In the genomic region with DNA sequence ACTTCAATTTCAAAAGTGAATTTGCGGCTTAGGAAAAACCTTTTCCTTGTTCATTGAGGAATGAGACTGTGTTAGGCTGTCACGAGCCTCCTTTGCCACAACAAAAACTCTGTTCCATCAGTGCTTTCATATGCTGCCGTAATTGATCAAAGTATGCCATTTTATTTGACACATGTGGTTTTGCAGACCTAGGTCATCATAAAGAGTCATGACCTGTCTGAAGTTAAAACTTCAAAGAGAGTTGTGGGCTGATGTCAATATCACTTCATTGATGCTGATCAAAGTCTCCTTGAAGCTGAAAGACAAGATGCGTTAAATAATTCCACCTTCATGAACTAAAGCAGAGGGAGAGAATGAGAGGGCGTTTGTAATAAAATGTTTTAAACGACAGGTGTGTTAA, we compare ENCODE assay signal across 32 cellular contexts. TPM values are rescaled to one million over a fixed set of nuclear protein-coding genes. Genes with fewer than 3 reads are reported as not detected.
DNase-seq lines count a peak whose midpoint lies in the region; ATAC-seq and TF ChIP-seq lines count a peak whose summit lies in the region.
"Had no signal": no experiment of that assay in that cellular context is flagged by ENCODE, and none has a peak within 500 bp of the region (broad histone marks: within the 10 kb centered on the region; RNA-seq: fewer than 3 reads in every experiment).

No MANE protein-coding gene starts in this region.

- H3K9me3 ChIP-seq in BLaER1 = no peaks in the 10 kb centered on the region
- H3K9me3 ChIP-seq in H9 (ENCODE audit: control insufficient read depth, low read depth, low read length) = no peaks in the 10 kb centered on the region
- H3K9me3 ChIP-seq in T-helper 17 cell (ENCODE audit: control insufficient read depth, low read length, poor library complexity, severe bottlenecking) = no peaks in the 10 kb centered on the region
- H3K9me3 ChIP-seq: A549, SJSA1 had no signal

- no peak overlapping the region for H3K4ac ChIP-seq in H9 (ENCODE audit: low read depth, low read length)

- H3K4me1 Mint-ChIP-seq in H9 (no peaks in the 10 kb centered on the region), T-helper 17 cell (peaks cover 9% of the 10 kb centered on the region), naive B cell (peaks cover 45 to 66% (median 50%) of the 10 kb centered on the region in 3 donors)
- peaks cover 8% of the 10 kb centered on the region for H3K4me1 Mint-ChIP-seq in activated CD8-positive, alpha-beta memory T cell treated with anti-CD3 and anti-CD28 coated beads, Interleukin-2, amount 10 ng/mL, durations not matched to agents 7 days and 5 days

- no peak overlapping the region for H4K8ac ChIP-seq in H9 (replicated peaks; ENCODE audit: insufficient read length, low read depth, low read length)

- H3K27ac ChIP-seq in BLaER1 (no peak overlapping the region), H9 (ENCODE audit: insufficient read length, low read depth, low read length) (no peak overlapping the region)
- H3K27ac ChIP-seq: A549, GM23248, PC-9, SJSA1 had no signal

- no peak overlapping the region for H2BK12ac ChIP-seq in H9 (ENCODE audit: insufficient read length, low read depth, low read length)

- DNase-seq in H9 (peak; percentile 0), T-helper 17 cell (no peak), naive B cell (no peak), NCI-H1694 treated with DMSO at 0.1 percent for 48 hours (lab: John Stamatoyannopoulos, UW) (no peak), activated gamma-delta T cell treated with Interleukin-2 at 50 U/mL for 16 hours (no peak), NCI-H774 (lab: John Stamatoyannopoulos, UW) (no peak)
- DNase-seq in activated CD8-positive, alpha-beta memory T cell treated with anti-CD3 and anti-CD28 coated beads, Interleukin-2, amount 10 ng/mL, durations not matched to agents 7 days and 5 days = no peak
- DNase-seq: AML-193; COR-L47; DMS53; GM23248; H7; HFFc6; IMR-90; NCI-H1092 treated with DMSO at 0.1 percent for 48 hours; NCI-H1436 treated with DMSO at 0.1 percent for 48 hours; NCI-H1930; NCI-H2107; NCI-H446; NCI-H524 treated with DMSO at 0.1 percent for 48 hours; NCI-H82; NK-92 treated with Interleukin-12 subunit alpha and Interleukin-12 subunit beta, amount 100 ng/mL, for 24 hours; PC-9; T-cell had no signal

- H3K4me3 ChIP-seq in BLaER1 = no peak overlapping the region
- H3K4me3 ChIP-seq: A549, GM23248, PC-9, SJSA1 had no signal

- H3K27me3 Mint-ChIP-seq in H9 (ENCODE audit: low read depth) = no peaks in the 10 kb centered on the region
- peaks cover 42% of the 10 kb centered on the region for H3K27me3 Mint-ChIP-seq in T-helper 17 cell
- no peaks in the 10 kb centered on the region for H3K27me3 Mint-ChIP-seq in naive B cell
- H3K27me3 Mint-ChIP-seq in activated CD8-positive, alpha-beta memory T cell treated with anti-CD3 and anti-CD28 coated beads, Interleukin-2, amount 10 ng/mL, durations not matched to agents 7 days and 5 days = peaks cover 25% of the 10 kb centered on the region

- CTCF ChIA-PET in activated CD8-positive, alpha-beta memory T cell treated with anti-CD3 and anti-CD28 coated beads, Interleukin-2, amount 10 ng/mL, durations not matched to agents 7 days and 5 days (lab: Charles Lee) = interaction anchor here (0.7 kb wide), 1 partner anchor 419 kb away, joined by 3 read pairs; no protein-coding TSS in a partner anchor

- peak overlapping the region; percentile 49 for H3K4me2 ChIP-seq in BLaER1
- no peak overlapping the region for H3K4me2 ChIP-seq in H9 (ENCODE audit: insufficient read depth, insufficient read length, low read length)
- H3K4me2 ChIP-seq: A549, PC-9 had no signal

- no peak overlapping the region for H3K9ac ChIP-seq in BLaER1
- H3K9ac ChIP-seq in H9 (ENCODE audit: extremely low read depth, insufficient read length, low read length) = no peak overlapping the region
- H3K9ac ChIP-seq: GM23248 had no signal

- H3K36me3 Mint-ChIP-seq in H9 (ENCODE audit: insufficient read depth in 1 of 3, low read depth in 3 of 3) (no peaks in the 10 kb centered on the region), T-helper 17 cell (ENCODE audit: low read depth) (no peaks in the 10 kb centered on the region), naive B cell (peaks cover 15 to 28% of the 10 kb centered on the region in 2 donors)
- no peaks in the 10 kb centered on the region for H3K36me3 Mint-ChIP-seq in activated CD8-positive, alpha-beta memory T cell treated with anti-CD3 and anti-CD28 coated beads, Interleukin-2, amount 10 ng/mL, durations not matched to agents 7 days and 5 days
- H3K36me3 Mint-ChIP-seq: T-cell had no signal

- H2BK15ac ChIP-seq in H9 (ENCODE audit: low read depth, low read length) = no peak overlapping the region

- no peak overlapping the region for H3K23ac ChIP-seq in H9 (ENCODE audit: insufficient read length, low read depth, low read length)

- H3K27ac Mint-ChIP-seq in H9 = no peak overlapping the region
- H3K27ac Mint-ChIP-seq in T-helper 17 cell = no peak overlapping the region
- peak overlapping the region in 5 of 6 donors; percentile 1 to 69 (median 49) for H3K27ac Mint-ChIP-seq in naive B cell
- H3K27ac Mint-ChIP-seq in activated CD8-positive, alpha-beta memory T cell treated with anti-CD3 and anti-CD28 coated beads, Interleukin-2, amount 10 ng/mL, durations not matched to agents 7 days and 5 days = no peak overlapping the region
- H3K27ac Mint-ChIP-seq: HFFc6, T-cell had no signal

- H2BK120ac ChIP-seq in H9 (ENCODE audit: low read depth, low read length, poor library complexity, severe bottlenecking) = no peak overlapping the region

- no peak overlapping the region for H2AFZ ChIP-seq in H9 (ENCODE audit: low read length)
- H2AFZ ChIP-seq: GM23248, PC-9 had no signal

- H3K14ac ChIP-seq in H9 (ENCODE audit: insufficient read depth, low read length) = no peak overlapping the region

- no peaks in the 10 kb centered on the region for H3K79me1 ChIP-seq in H9 (ENCODE audit: insufficient read depth, low read depth, low read length, poor library complexity, severe bottlenecking)

- no peak overlapping the region for H4K5ac ChIP-seq in H9 (ENCODE audit: insufficient read length, low read depth, low read length)

- no peak overlapping the region for H2BK20ac ChIP-seq in H9 (ENCODE audit: low read depth, low read length, poor library complexity, severe bottlenecking)

- H3T11ph ChIP-seq in H9 (ENCODE audit: low read length) = no peak overlapping the region

- H4K20me1 ChIP-seq in BLaER1 (peaks cover 14% of the 10 kb centered on the region), H9 (ENCODE audit: control insufficient read depth, insufficient read depth, insufficient read length) (no peaks in the 10 kb centered on the region)

- H3K18ac ChIP-seq in H9 (ENCODE audit: insufficient read length, low read depth, low read length) = no peak overlapping the region

- H3K27me3 ChIP-seq in BLaER1 = no peaks in the 10 kb centered on the region
- no peaks in the 10 kb centered on the region for H3K27me3 ChIP-seq in H9 (ENCODE audit: insufficient read depth, low read length)

- H4K91ac ChIP-seq in H9 (ENCODE audit: insufficient read length, low read depth, low read length) = no peak overlapping the region

- H3K56ac ChIP-seq in H9 (ENCODE audit: insufficient read length, low read depth, low read length) = no peak overlapping the region

- H3K4me1 ChIP-seq in BLaER1 (peaks cover 48% of the 10 kb centered on the region), H9 (ENCODE audit: insufficient read depth, low read length) (no peaks in the 10 kb centered on the region)
- H3K4me1 ChIP-seq: A549, SJSA1 had no signal

- no peak for TF ChIP-seq CTCF in H9 (conservative IDR thresholded peaks at IDR 0.05)

- H3K79me2 ChIP-seq in H9 (ENCODE audit: insufficient read depth, low read length) = no peaks in the 10 kb centered on the region

- H3K9me3 Mint-ChIP-seq in H9 (no peaks in the 10 kb centered on the region), naive B cell (no peaks in the 10 kb centered on the region)
- H3K9me3 Mint-ChIP-seq in activated CD8-positive, alpha-beta memory T cell treated with anti-CD3 and anti-CD28 coated beads, Interleukin-2, amount 10 ng/mL, durations not matched to agents 7 days and 5 days (ENCODE audit: low read depth) = no peaks in the 10 kb centered on the region
- H3K9me3 Mint-ChIP-seq: HFFc6, T-cell had no signal

- peaks cover 83% of the 10 kb centered on the region for H3K36me3 ChIP-seq in BLaER1
- H3K36me3 ChIP-seq: SJSA1 had no signal

- no peak overlapping the region for H2AK5ac ChIP-seq in H9 (ENCODE audit: insufficient read length, low read length)

- no CpG with 5 or more reads among the region's 6 CpGs for WGBS in H9 (ENCODE audit: extremely low coverage, insufficient read length, low lambda C conversion rate)

- no peak overlapping the region for H2BK5ac ChIP-seq in H9 (ENCODE audit: insufficient read length, low read length)

- peak; percentile 36 for ATAC-seq in T-helper 17 cell
- ATAC-seq in naive B cell (ENCODE audit: low read depth in 2 of 2) = no peak
- no peak for ATAC-seq in activated CD8-positive, alpha-beta memory T cell treated with anti-CD3 and anti-CD28 coated beads, Interleukin-2, amount 10 ng/mL, durations not matched to agents 7 days and 5 days
- ATAC-seq: A549, Right ventricle myocardium inferior had no signal

- no peaks in the 10 kb centered on the region for H3K23me2 ChIP-seq in H9 (ENCODE audit: insufficient read length, low read depth, low read length, poor library complexity, severe bottlenecking)

- H3K4me3 Mint-ChIP-seq in H9 (no peak overlapping the region), T-helper 17 cell (no peak overlapping the region), naive B cell (no peak overlapping the region)
- H3K4me3 Mint-ChIP-seq in activated CD8-positive, alpha-beta memory T cell treated with anti-CD3 and anti-CD28 coated beads, Interleukin-2, amount 10 ng/mL, durations not matched to agents 7 days and 5 days = no peak overlapping the region
- H3K4me3 Mint-ChIP-seq: CD14-positive monocyte, HFFc6, T-cell had no signal

RNA-seq across cellular contexts. Expression of a gene that starts 55.5 kb away (rescaled TPM):
- total RNA-seq in H9 (2021) (7.9 and 8.0 TPM in 2 replicates), T-helper 17 cell (1 to 10 TPM; 5.0 to 7.7 TPM)
- 100 to 1,000 TPM; 163 to 261 (median 214) TPM for polyA plus RNA-seq in naive B cell (ENCODE audit: low read depth in 6 of 6)
- under 1 TPM; 0.26 to 0.28 TPM for total RNA-seq in activated CD8-positive, alpha-beta memory T cell treated with anti-CD3 and anti-CD28 coated beads, Interleukin-2, amount 10 ng/mL, durations not matched to agents 7 days and 5 days
- total RNA-seq: G401, GM23248, HFFc6, IMR-90, M059J, RPMI7951, SJSA1 had no signal
- polyA plus RNA-seq: GM23248, IMR-90 had no signal

Comparison
In these comparisons a context has a peak if more than half of its experiments do, and no peak if none do; other contexts are left out.
1. H3K27ac Mint-ChIP-seq: peak in naive B cell (5 of 6); none in H9 (0 of 3), T-helper 17 cell (single experiment) and activated CD8-positive, alpha-beta memory T cell treated with anti-CD3 and anti-CD28 coated beads, Interleukin-2, amount 10 ng/mL, durations not matched to agents 7 days and 5 days (single experiment).